Comparison of ENCODE assay signal across 21 cellular contexts in genomic region chr13:96285729-96286128, GRCh38.
DNase-seq lines count a peak whose midpoint lies in the region; ATAC-seq, FAIRE-seq and TF ChIP-seq lines count a peak whose summit lies in the region.
"Had no signal": no experiment of that assay in that cellular context is flagged by ENCODE, and none has a peak within 500 bp of the region (broad histone marks: within the 10 kb centered on the region; RNA-seq: fewer than 3 reads in every experiment).

No MANE protein-coding gene starts in this region.

- no peak for TF ChIP-seq POLR2A in HepG2 (IDR thresholded peaks at IDR 0.05; ENCODE audit: insufficient read depth in 1 of 2, low read depth in 2 of 2, low read length in 2 of 2)
- TF ChIP-seq POLR2A in right lobe of liver (IDR thresholded peaks at IDR 0.05): no peak

- H3K9ac ChIP-seq in HepG2 (ENCODE audit: insufficient read depth, low read depth, low read length): no peak overlapping the region
- H3K9ac ChIP-seq: BLaER1 treated with 17β-estradiol and CSF1 and Interleukin-3, amounts not matched to agents 10 nM and 100 nM had no signal

- no peak overlapping the region for H2AFZ ChIP-seq in HepG2 (ENCODE audit: low read length)

- DNase-seq in HepG2 (ENCODE audit: low spot score): no peak
- DNase-seq in right lobe of liver: no peak
- no peak for DNase-seq in caudate nucleus (lab: John Stamatoyannopoulos, UW)
- no peak for DNase-seq in H4 (ENCODE audit: low spot score)
- DNase-seq in NK-92 treated with Interleukin-12 subunit alpha and Interleukin-12 subunit beta, amount 100 ng/mL, for 24 hours (lab: John Stamatoyannopoulos, UW): no peak
- DNase-seq: AML-193; Caco-2; Calu3; CD4-positive, alpha-beta T cell; CD8-positive, alpha-beta T cell; DMS79 treated with DMSO at 0.1 percent for 48 hours; GF-D8 had no signal

- no peaks in the 10 kb centered on the region for H4K20me1 ChIP-seq in HepG2 (ENCODE audit: insufficient read depth, low read length)
- H4K20me1 ChIP-seq: BLaER1 treated with 17β-estradiol and CSF1 and Interleukin-3, amounts not matched to agents 10 nM and 100 nM had no signal

- no peak overlapping the region for H3K4me2 ChIP-seq in HepG2 (ENCODE audit: low read depth, low read length)
- H3K4me2 ChIP-seq: A549; BLaER1 treated with 17β-estradiol and CSF1 and Interleukin-3, amounts not matched to agents 10 nM and 100 nM had no signal

- H3K4me1 ChIP-seq in HepG2 (ENCODE audit: insufficient read depth, low read length) (no peaks in the 10 kb centered on the region), right lobe of liver (no peaks in the 10 kb centered on the region), HEK293 (ENCODE audit: control insufficient read depth, insufficient read depth, low read length) (no peaks in the 10 kb centered on the region)
- H3K4me1 ChIP-seq: A549; BLaER1 treated with 17β-estradiol and CSF1 and Interleukin-3, amounts not matched to agents 10 nM and 100 nM; Caco-2 had no signal

- no peaks in the 10 kb centered on the region for H3K27me3 ChIP-seq in HepG2 (ENCODE audit: control insufficient read depth in 1 of 2, insufficient read depth in 2 of 2, low read length in 2 of 2)
- H3K27me3 ChIP-seq in right lobe of liver: no peaks in the 10 kb centered on the region
- H3K27me3 ChIP-seq: BLaER1 treated with 17β-estradiol and CSF1 and Interleukin-3, amounts not matched to agents 10 nM and 100 nM had no signal

- no peaks in the 10 kb centered on the region for H3K79me2 ChIP-seq in HepG2 (ENCODE audit: insufficient read depth, low read length)

- H3K36me3 ChIP-seq in HepG2 (replicated peaks in 1 of 2; ENCODE audit: control insufficient read depth in 1 of 2, insufficient read depth in 2 of 2, low read length in 2 of 2): no peaks in the 10 kb centered on the region
- H3K36me3 ChIP-seq in right lobe of liver: no peaks in the 10 kb centered on the region
- no peaks in the 10 kb centered on the region for H3K36me3 ChIP-seq in HEK293 (ENCODE audit: control insufficient read depth in 2 of 2, insufficient read depth in 1 of 2, low read length in 2 of 2)
- H3K36me3 ChIP-seq: BLaER1 treated with 17β-estradiol and CSF1 and Interleukin-3, amounts not matched to agents 10 nM and 100 nM had no signal

- TF ChIP-seq EP300 in HepG2 (IDR thresholded peaks at IDR 0.05; ENCODE audit: low read depth in 2 of 2, low read length in 2 of 2) (no peak), HepG2 (CRISPR knock-in tag; IDR thresholded peaks at IDR 0.05; ENCODE audit: borderline replicate concordance) (no peak)

- CTCF ChIA-PET in HepG2 (lab: Yijun Ruan, JAX; ENCODE audit: low intra/inter-chr PET ratio, low total read pairs): no interaction called here
- CTCF ChIA-PET in HEK293 (lab: Yijun Ruan, JAX): no interaction called here

- POLR2A ChIA-PET in HepG2 (lab: Yijun Ruan, JAX) (no interaction called here), HEK293 (lab: Yijun Ruan, JAX) (no interaction called here)

- BruUV-seq in HepG2 (replicated peaks; lab: Mats Ljungman, UMichigan): no TSS peak

- intact Hi-C loops in HepG2 (cut with micrococcal nuclease; ENCODE audit: unreplicated experiment): no loop called here
- intact Hi-C loops in right lobe of liver (cut with DNase I): no loop called here

- no peak for TF ChIP-seq CTCF in HepG2 (CRISPR knock-in tag; IDR thresholded peaks at IDR 0.05)
- TF ChIP-seq CTCF in right lobe of liver (IDR thresholded peaks at IDR 0.05): no peak
- TF ChIP-seq CTCF in HEK293 (tag by site-specific recombination; IDR thresholded peaks at IDR 0.05): no peak

- H3K27ac ChIP-seq in HepG2 (ENCODE audit: extremely low read length, insufficient read depth, low read length): no peak overlapping the region
- no peak overlapping the region for H3K27ac ChIP-seq in right lobe of liver
- no peak overlapping the region for H3K27ac ChIP-seq in HEK293 (ENCODE audit: extremely low read depth, low read depth, low read length)
- peak overlapping the region; percentile 30 for H3K27ac ChIP-seq in caudate nucleus (ENCODE audit: low read depth, low read length)
- H3K27ac ChIP-seq: 22Rv1; A549; BLaER1 treated with 17β-estradiol and CSF1 and Interleukin-3, amounts not matched to agents 10 nM and 100 nM; C4-2B had no signal

- in situ Hi-C loops in HepG2 (cut with HindIII; ENCODE audit: extremely low pct_ligation_motif_present, low pct_unique_long_range_greater_than_20kb): no loop called here

- TF ChIP-seq RAD21 in HepG2 (CRISPR knock-in tag; IDR thresholded peaks at IDR 0.05): no peak

- no peak overlapping the region for H3K4me3 ChIP-seq in HepG2 (replicated peaks in 1 of 3; ENCODE audit: insufficient read depth in 1 of 3, low read depth in 2 of 3, low read length in 3 of 3)
- H3K4me3 ChIP-seq in right lobe of liver: no peak overlapping the region
- no peak overlapping the region for H3K4me3 ChIP-seq in HEK293 (ENCODE audit: low read depth, low read length)
- H3K4me3 ChIP-seq: A549; BLaER1 treated with 17β-estradiol and CSF1 and Interleukin-3, amounts not matched to agents 10 nM and 100 nM had no signal

- ATAC-seq in HepG2 (no peak), right lobe of liver (no peak), GM19035 (IDR thresholded peaks at IDR 0.05; ENCODE audit: unreplicated experiment) (no peak)
- ATAC-seq: A549; CD8-positive, alpha-beta T cell had no signal

- no peak for FAIRE-seq in HepG2 (lab: Jason Lieb, UNC)
- FAIRE-seq: A549, D721Med, G401.6, GM12891 had no signal

- WGBS in HepG2 (ENCODE audit: low lambda C conversion rate): 11% methylated on average over 1 of the region's 1 CpG
- 50% methylated on average over 1 of the region's 1 CpG for WGBS in right lobe of liver (ENCODE audit: insufficient coverage, low coverage, low lambda C conversion rate, missing lambda C conversion rate)

- H3K9me3 ChIP-seq in HepG2 (ENCODE audit: low read length) (no peaks in the 10 kb centered on the region), right lobe of liver (no peaks in the 10 kb centered on the region), HEK293 (ENCODE audit: control insufficient read depth, insufficient read depth, low read depth, low read length) (no peaks in the 10 kb centered on the region)
- H3K9me3 ChIP-seq: A549, Caco-2 had no signal

TF ChIP-seq in HepG2, 621 proteins besides CTCF, POLR2A, EP300 and RAD21 (continues in another document):
- TF ChIP-seq ZNF280D (CRISPR knock-in tag; IDR thresholded peaks at IDR 0.05) (no peak), HNRNPK (IDR thresholded peaks at IDR 0.05; ENCODE audit: low read depth, low read length, poor library complexity, severe bottlenecking) (peak; percentile 62)

TF ChIP-seq in HEK293, 187 proteins besides CTCF, POLR2A, EP300 and RAD21:
- TF ChIP-seq ZNF792 (tag by site-specific recombination; IDR thresholded peaks at IDR 0.05): no peak
- no peak for TF ChIP-seq ZNF148 (tag by site-specific recombination; IDR thresholded peaks at IDR 0.05; ENCODE audit: borderline replicate concordance)
- TF ChIP-seq ZNF133 (tag by site-specific recombination; IDR thresholded peaks at IDR 0.05): no peak
- TF ChIP-seq ZNF146 (tag by site-specific recombination; IDR thresholded peaks at IDR 0.05): no peak
- no peak for TF ChIP-seq ZNF221 (tag by site-specific recombination; IDR thresholded peaks at IDR 0.05; ENCODE audit: borderline replicate concordance)
- TF ChIP-seq PRDM1 (tag by site-specific recombination; IDR thresholded peaks at IDR 0.05): peak; percentile 72
- no peak for TF ChIP-seq ZNF132 (tag by site-specific recombination; IDR thresholded peaks at IDR 0.05; ENCODE audit: borderline replicate concordance)
- no peak for TF ChIP-seq ZNF311 (tag by site-specific recombination; IDR thresholded peaks at IDR 0.05; ENCODE audit: borderline replicate concordance)
- TF ChIP-seq, protein P1, sequence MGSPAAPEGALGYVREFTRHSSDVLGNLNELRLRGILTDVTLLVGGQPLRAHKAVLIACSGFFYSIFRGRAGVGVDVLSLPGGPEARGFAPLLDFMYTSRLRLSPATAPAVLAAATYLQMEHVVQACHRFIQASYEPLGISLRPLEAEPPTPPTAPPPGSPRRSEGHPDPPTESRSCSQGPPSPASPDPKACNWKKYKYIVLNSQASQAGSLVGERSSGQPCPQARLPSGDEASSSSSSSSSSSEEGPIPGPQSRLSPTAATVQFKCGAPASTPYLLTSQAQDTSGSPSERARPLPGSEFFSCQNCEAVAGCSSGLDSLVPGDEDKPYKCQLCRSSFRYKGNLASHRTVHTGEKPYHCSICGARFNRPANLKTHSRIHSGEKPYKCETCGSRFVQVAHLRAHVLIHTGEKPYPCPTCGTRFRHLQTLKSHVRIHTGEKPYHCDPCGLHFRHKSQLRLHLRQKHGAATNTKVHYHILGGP (tag by site-specific recombination; IDR thresholded peaks at IDR 0.05): no peak
- peak; percentile 54 for TF ChIP-seq ZNF366 (tag by site-specific recombination; conservative IDR thresholded peaks at IDR 0.05)
